ENCODE assay signal across 38 cellular contexts in genomic region chr5:151283120-151283825, GRCh38. TPM values are rescaled to one million over a fixed set of nuclear protein-coding genes. Genes with fewer than 3 reads are reported as not detected.
"Had no signal": no experiment of that assay in that cellular context is flagged by ENCODE, and none has a peak within 500 bp of the region (broad histone marks: within the 10 kb centered on the region; RNA-seq: fewer than 3 reads in every experiment).

No MANE protein-coding gene starts in this region.

- FAIRE-seq: endothelial cell of umbilical vein, islet of Langerhans had no signal

- H3K36me3 ChIP-seq: esophagus muscularis mucosa, heart right ventricle, left lung, ovary, sigmoid colon, tibial artery, upper lobe of right lung, uterus had no signal

- H3K4me1 ChIP-seq: esophagus muscularis mucosa, heart right ventricle, left lung, psoas muscle, sigmoid colon, testis, tibial artery, upper lobe of right lung, uterus had no signal

- H3K4me1 Mint-ChIP-seq: stimulated activated effector memory CD8-positive, alpha-beta T cell treated with anti-CD3 and anti-CD28 coated beads, Interleukin-12 subunit alpha, Interleukin-12 subunit beta, amount 100 ng/mL, for 72 hours had no signal

- H3K36me3 Mint-ChIP-seq: natural killer cell; stimulated activated effector memory CD8-positive, alpha-beta T cell treated with anti-CD3 and anti-CD28 coated beads, Interleukin-12 subunit alpha, Interleukin-12 subunit beta, amount 100 ng/mL, for 72 hours had no signal

- H3K9me3 ChIP-seq: esophagus muscularis mucosa, heart right ventricle, left lung, ovary, psoas muscle, sigmoid colon, testis, tibial artery, upper lobe of right lung, uterus had no signal

- H3K27me3 ChIP-seq: esophagus muscularis mucosa, heart right ventricle, left lung, ovary, sigmoid colon, testis, tibial artery, upper lobe of right lung, uterus had no signal

- H3K4me3 Mint-ChIP-seq: natural killer cell; stimulated activated effector memory CD8-positive, alpha-beta T cell treated with anti-CD3 and anti-CD28 coated beads, Interleukin-12 subunit alpha, Interleukin-12 subunit beta, amount 100 ng/mL, for 72 hours had no signal

- DNase-seq: dermis blood vessel endothelial cell; effector memory CD4-positive, alpha-beta T cell; foreskin melanocyte; glutamatergic neuron; heart right ventricle; hippocampal formation; left cardiac atrium; left lung; natural killer cell; occipital lobe; ovary; posterior cingulate gyrus; psoas muscle; right cardiac atrium; sigmoid colon; stimulated activated CD4-positive, alpha-beta T cell treated with anti-CD3 and anti-CD28 coated beads, Interleukin-2, amount 100 ng/mL, for 24 hours; stimulated activated CD4-positive, alpha-beta T cell treated with anti-CD3 and anti-CD28 coated beads, Interleukin-4, amount 100 ng/mL, for 24 hours; stimulated activated naive CD8-positive, alpha-beta T cell treated with anti-CD3 and anti-CD28 coated beads, Interleukin-15, Interleukin-2, amounts not matched to agents 100 U/mL and 50 U/mL, for 24 hours; substantia nigra; testis; tibial artery; upper lobe of right lung; uterus had no signal

- H3K27ac Mint-ChIP-seq: natural killer cell; stimulated activated effector memory CD8-positive, alpha-beta T cell treated with anti-CD3 and anti-CD28 coated beads, Interleukin-12 subunit alpha, Interleukin-12 subunit beta, amount 100 ng/mL, for 72 hours had no signal

- ATAC-seq: heart right ventricle; left cardiac atrium; left lung; natural killer cell; psoas muscle; right cardiac atrium; stimulated activated effector memory CD8-positive, alpha-beta T cell treated with anti-CD3 and anti-CD28 coated beads, Interleukin-12 subunit alpha, Interleukin-12 subunit beta, amount 100 ng/mL, for 72 hours; stimulated activated naive CD8-positive, alpha-beta T cell treated with anti-CD3 and anti-CD28 coated beads, Interleukin-15, Interleukin-2, amounts not matched to agents 100 U/mL and 50 U/mL, for 24 hours; upper lobe of right lung had no signal

- H3K27ac ChIP-seq: coronary artery, esophagus muscularis mucosa, heart right ventricle, left lung, ovary, psoas muscle, sigmoid colon, testis, tibial artery, upper lobe of right lung, uterus had no signal

- H3K9me3 Mint-ChIP-seq: natural killer cell; stimulated activated effector memory CD8-positive, alpha-beta T cell treated with anti-CD3 and anti-CD28 coated beads, Interleukin-12 subunit alpha, Interleukin-12 subunit beta, amount 100 ng/mL, for 72 hours had no signal

- H3K4me3 ChIP-seq: coronary artery, esophagus muscularis mucosa, heart right ventricle, left lung, ovary, psoas muscle, sigmoid colon, testis, tibial artery, upper lobe of right lung, uterus had no signal

RNA-seq across cellular contexts. Expression of gene SLC36A3, which starts 20.3 kb away (rescaled TPM):
- total RNA-seq: dermis blood vessel endothelial cell, endothelial cell of umbilical vein, epithelial cell of proximal tubule, esophagus muscularis mucosa, fibroblast of lung, heart right ventricle, kidney epithelial cell, left cardiac atrium, left lung, lower leg skin, lung microvascular endothelial cell, mesenteric fat pad, mononuclear cell, natural killer cell, occipital lobe, ovary, psoas muscle, renal cortical epithelial cell, right cardiac atrium, sigmoid colon, skeletal muscle tissue, upper lobe of right lung, uterus had no signal
- polyA plus RNA-seq: endothelial cell of umbilical vein, fibroblast of lung, heart right ventricle, neural cell, ovary, psoas muscle, right cardiac atrium, sigmoid colon had no signal

RNA-seq across cellular contexts. Expression of gene CCDC69, which starts 59.4 kb away (rescaled TPM):
- polyA plus RNA-seq: neural cell had no signal
